2 cellular contexts compared by ENCODE assay signal in genomic region chr13:108220042-108220441, GRCh38.
TF ChIP-seq lines count a peak whose summit lies in the region.

No MANE protein-coding gene starts in this region.

TF ChIP-seq in HepG2, 621 proteins besides CTCF, POLR2A, EP300 and RAD21:
- no peak for TF ChIP-seq ZNF512 (CRISPR knock-in tag; IDR thresholded peaks at IDR 0.05)
- TF ChIP-seq PRPF4 (IDR thresholded peaks at IDR 0.05; ENCODE audit: low read depth, low read length, poor library complexity, severe bottlenecking), result no peak
- peak; percentile 30 for TF ChIP-seq STAG1 (CRISPR knock-in tag; IDR thresholded peaks at IDR 0.05)
- TF ChIP-seq ZBTB44 (CRISPR knock-in tag; IDR thresholded peaks at IDR 0.05), result no peak

TF ChIP-seq in HEK293T, 16 proteins besides CTCF, POLR2A, EP300 and RAD21:
- no peak for TF ChIP-seq SP1 (IDR thresholded peaks at IDR 0.05)
- no peak for TF ChIP-seq BHLHE40 (IDR thresholded peaks at IDR 0.05; ENCODE audit: borderline replicate concordance)
- TF ChIP-seq ELF4 (IDR thresholded peaks at IDR 0.05), result no peak
- TF ChIP-seq NFRKB (IDR thresholded peaks at IDR 0.05), result no peak
- TF ChIP-seq PKNOX1 (IDR thresholded peaks at IDR 0.05), result no peak
- TF ChIP-seq HDGF (IDR thresholded peaks at IDR 0.05; ENCODE audit: borderline replicate concordance), result no peak
- no peak for TF ChIP-seq LEF1 (IDR thresholded peaks at IDR 0.05; ENCODE audit: borderline replicate concordance)
- no peak for TF ChIP-seq ARNT (IDR thresholded peaks at IDR 0.05)
- no peak for TF ChIP-seq TARDBP (IDR thresholded peaks at IDR 0.05)
- no peak for TF ChIP-seq CTBP1 (IDR thresholded peaks at IDR 0.05; ENCODE audit: borderline replicate concordance)
- no peak for TF ChIP-seq L3MBTL2 (conservative IDR thresholded peaks at IDR 0.05)
- TF ChIP-seq FOXA1 (IDR thresholded peaks at IDR 0.05), result no peak
- no peak for TF ChIP-seq FOXM1 (IDR thresholded peaks at IDR 0.05; ENCODE audit: borderline replicate concordance)
- no peak for TF ChIP-seq ZNF384 (IDR thresholded peaks at IDR 0.05)
- no peak for TF ChIP-seq SUZ12 (IDR thresholded peaks at IDR 0.05)
- no peak for TF ChIP-seq FOXK2 (IDR thresholded peaks at IDR 0.05)
